8 cellular contexts compared by ENCODE assay signal in the genomic region with DNA sequence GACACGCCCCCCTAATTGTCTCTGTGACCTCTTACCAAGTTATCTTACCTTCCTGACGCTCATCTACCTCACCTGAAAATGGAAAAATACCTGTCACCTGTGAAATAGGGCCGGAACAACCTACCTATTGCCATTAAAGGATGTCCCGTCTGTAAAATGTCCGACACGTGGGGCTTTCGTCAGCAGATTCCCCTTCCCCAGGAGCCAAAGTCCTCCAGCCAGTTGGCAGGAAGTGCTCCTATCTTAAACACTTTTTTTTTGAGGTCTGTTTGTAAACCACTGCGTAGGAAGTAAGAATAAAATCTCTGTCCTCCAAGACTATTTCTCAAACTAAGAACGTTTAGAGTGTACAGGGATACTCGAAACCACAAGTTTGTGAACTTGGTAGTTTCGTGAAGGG. TPM values are rescaled to one million over a fixed set of nuclear protein-coding genes. Genes with fewer than 3 reads are reported as not detected.
DNase-seq lines count a peak whose midpoint lies in the region; ATAC-seq, FAIRE-seq and TF ChIP-seq lines count a peak whose summit lies in the region.
"Not testable (repeated sequence)": the region's sequence is repeated elsewhere in the genome, so short reads cannot be mapped to it uniquely, and the experiment has no call there.

No MANE protein-coding gene starts in this region.

- not testable (repeated sequence) for H4K20me1 ChIP-seq in keratinocyte (ENCODE audit: control insufficient read depth, extremely low read depth, insufficient read depth, low read length)

- peak in 2 of 7 experiments; percentile 17 to 18 for DNase-seq in CD8-positive, alpha-beta T cell
- not testable (repeated sequence) for DNase-seq in Jurkat, Clone E6-1 (ENCODE audit: low read depth, low spot score); choroid plexus epithelial cell (ENCODE audit: low read depth); keratinocyte (ENCODE audit: low read depth, low spot score); osteocyte (ENCODE audit: extremely low spot score, unreplicated experiment)
- DNase-seq in activated effector memory CD4-positive, alpha-beta T cell treated with anti-CD3 and anti-CD28 coated beads, Interleukin-2, amount 50 U/mL, for 16 hours: peak; percentile 68
- peak; percentile 27 for DNase-seq in stomach

- dilution Hi-C loops in keratinocyte (cut with MboI; ENCODE audit: extremely low pct_ligation_motif_present, low sequenced_read_pairs): not testable (repeated sequence)

- H3K9me1 ChIP-seq in keratinocyte (ENCODE audit: control insufficient read depth, extremely low read depth, insufficient read depth, low read length): not testable (repeated sequence)

- not testable (repeated sequence) for H3K9me3 Mint-ChIP-seq in CD8-positive, alpha-beta T cell; osteocyte (ENCODE audit: unreplicated experiment)

- not testable (repeated sequence) for H3K9me3 ChIP-seq in CD8-positive, alpha-beta T cell (ENCODE audit: low read length); keratinocyte (ENCODE audit: control insufficient read depth, low read depth, low read length); stomach

- not testable (repeated sequence) for H3K4me1 Mint-ChIP-seq in CD8-positive, alpha-beta T cell (ENCODE audit: low read depth); osteocyte (ENCODE audit: unreplicated experiment)

- intact Hi-C loops in CD8-positive, alpha-beta T cell (cut with DNase I, micrococcal nuclease); stomach (cut with DNase I; ENCODE audit: low total_unique reads): not testable (repeated sequence)

- H3K27ac Mint-ChIP-seq in CD8-positive, alpha-beta T cell: peak overlapping the region; percentile 79
- peak overlapping the region; percentile 27 for H3K27ac Mint-ChIP-seq in osteocyte (ENCODE audit: unreplicated experiment)

- H3K36me3 Mint-ChIP-seq in CD8-positive, alpha-beta T cell; osteocyte (ENCODE audit: unreplicated experiment): not testable (repeated sequence)

- H3K4me2 ChIP-seq in keratinocyte (ENCODE audit: control insufficient read depth, extremely low read depth, insufficient read depth, low read depth, low read length): not testable (repeated sequence)

- not testable (repeated sequence) for H3K27ac ChIP-seq in CD8-positive, alpha-beta T cell (ENCODE audit: low read depth, low read length); keratinocyte (ENCODE audit: control insufficient read depth, insufficient read depth, low read length)
- peak overlapping the region in 4 of 5 donors; percentile 60 to 74 (median 66) for H3K27ac ChIP-seq in stomach

- not testable (repeated sequence) for H3K27me3 Mint-ChIP-seq in CD8-positive, alpha-beta T cell (ENCODE audit: low read depth); osteocyte (ENCODE audit: unreplicated experiment)

- POLR2A ChIA-PET in CD8-positive, alpha-beta T cell (lab: Charles Lee): not testable (repeated sequence)

- FAIRE-seq in keratinocyte (lab: Jason Lieb, UNC): not testable (repeated sequence)

- H3K4me3 Mint-ChIP-seq in CD8-positive, alpha-beta T cell: peak overlapping the region; percentile 56
- H3K4me3 Mint-ChIP-seq in osteocyte (ENCODE audit: unreplicated experiment): peak overlapping the region; percentile 60

- H3K27me3 ChIP-seq in CD8-positive, alpha-beta T cell (ENCODE audit: insufficient read depth, low read length); keratinocyte (ENCODE audit: control insufficient read depth, extremely low read depth, insufficient read depth, low read length); stomach: not testable (repeated sequence)

- TF ChIP-seq EP300 in stomach (IDR thresholded peaks at IDR 0.05): not testable (repeated sequence)

- not testable (repeated sequence) for ATAC-seq in CD8-positive, alpha-beta T cell

- not testable (repeated sequence) for TF ChIP-seq CTCF in CD8-positive, alpha-beta T cell (IDR thresholded peaks at IDR 0.05); WI38 (IDR thresholded peaks at IDR 0.05; ENCODE audit: low read depth, low read length); choroid plexus epithelial cell (conservative IDR thresholded peaks at IDR 0.05; ENCODE audit: low read depth, low read length); keratinocyte (optimal IDR thresholded peaks at IDR 0.05 in 1 of 3, IDR thresholded peaks at IDR 0.05 in 1 of 3, conservative IDR thresholded peaks at IDR 0.05 in 1 of 3; ENCODE audit: extremely low read depth in 1 of 3, insufficient read depth in 2 of 3, low read length in 3 of 3); osteocyte (IDR thresholded peaks at IDR 0.05); stomach (IDR thresholded peaks at IDR 0.05)

- 0 to 2% (median 0%) methylated on average over 2 to 6 of the region's 11 CpGs for WGBS in stomach, 5 donors

- H3K36me3 ChIP-seq in CD8-positive, alpha-beta T cell (ENCODE audit: insufficient read depth, low read length); keratinocyte (ENCODE audit: control insufficient read depth in 2 of 2, extremely low read depth in 1 of 2, insufficient read depth in 2 of 2, low read length in 2 of 2); stomach: not testable (repeated sequence)

- H3K4me1 ChIP-seq in CD8-positive, alpha-beta T cell (ENCODE audit: insufficient read depth, low read length); keratinocyte (ENCODE audit: control insufficient read depth, extremely low read depth, insufficient read depth, low read length); stomach: not testable (repeated sequence)

- TF ChIP-seq POLR2A in stomach (IDR thresholded peaks at IDR 0.05): not testable (repeated sequence)

- H2AFZ ChIP-seq in keratinocyte (ENCODE audit: control insufficient read depth, low read length): not testable (repeated sequence)

- CTCF ChIA-PET in CD8-positive, alpha-beta T cell (lab: Charles Lee): not testable (repeated sequence)

- H3K4me3 ChIP-seq in CD8-positive, alpha-beta T cell (ENCODE audit: low read depth, low read length): not testable (repeated sequence)
- peak overlapping the region; percentile 46 for H3K4me3 ChIP-seq in Jurkat, Clone E6-1 (ENCODE audit: low read length)
- H3K4me3 ChIP-seq in WI38 (ENCODE audit: low read depth, low read length): peak overlapping the region; percentile 46
- H3K4me3 ChIP-seq in choroid plexus epithelial cell (ENCODE audit: low read depth, low read length): peak overlapping the region; percentile 44
- H3K4me3 ChIP-seq in keratinocyte (ENCODE audit: control insufficient read depth in 2 of 3, extremely low read depth in 1 of 3, insufficient read depth in 2 of 3, low read depth in 1 of 3, low read length in 3 of 3): peak overlapping the region in 2 of 3 experiments; percentile 33 to 57
- H3K4me3 ChIP-seq in stomach: peak overlapping the region in 3 of 4 donors; percentile 22 to 45 (median 31)

- not testable (repeated sequence) for H3K79me2 ChIP-seq in keratinocyte (ENCODE audit: control insufficient read depth, insufficient read depth, low read length)

- peak overlapping the region; percentile 37 for H3K9ac ChIP-seq in keratinocyte (ENCODE audit: control insufficient read depth, extremely low read depth, insufficient read depth, low read length)

RNA-seq across cellular contexts. Expression of a gene that starts 0.7 kb away (rescaled TPM):
- total RNA-seq in CD8-positive, alpha-beta T cell: 10 to 100 TPM; 30.9 to 34.9 TPM
- 23.5 TPM for polyA plus RNA-seq in Jurkat, Clone E6-1 (2012; ENCODE audit: insufficient read depth, insufficient read length)
- polyA plus RNA-seq in keratinocyte (31.5 to 65.8 TPM (median 39.4 TPM) in 3 replicates), stomach (10 to 100 TPM; 15.6 to 64.8 (median 43.8) TPM)
- polyA plus RNA-seq in keratinocyte (2011; ENCODE audit: low read depth): 49.1 TPM
- 19.0 and 35.1 TPM in 2 replicates for polyA plus RNA-seq in keratinocyte (2011; cell fraction: cytosol; rRNA removed)
- polyA plus RNA-seq in keratinocyte (2011; cell fraction: nucleus; rRNA removed): 78.0 and 97.6 TPM in 2 replicates
- polyA plus RNA-seq in keratinocyte (2012; ENCODE audit: low replicate concordance): 26.4 and 59.7 TPM in 2 replicates
- 8.5 to 48.2 TPM (median 21.9 TPM) in 3 replicates for polyA minus RNA-seq in keratinocyte
- polyA minus RNA-seq in keratinocyte (2011; cell fraction: cytosol; rRNA and poly(A)+ RNA removed): 9.0 TPM
- 52.7 and 104 TPM in 2 replicates for polyA minus RNA-seq in keratinocyte (2011; cell fraction: nucleus; rRNA and poly(A)+ RNA removed)
- total RNA-seq in osteocyte (26.6 and 38.7 TPM in 2 replicates), stomach (100 to 1,000 TPM in 1 of 5 donors, 10 to 100 TPM in 4; 19.1 to 105 (median 50.7) TPM)
